8 cellular contexts compared by ENCODE assay signal in genomic region chr19:12956446-12957388, GRCh38. TPM values are rescaled to one million over a fixed set of nuclear protein-coding genes. Genes with fewer than 3 reads are reported as not detected.
DNase-seq lines count a peak whose midpoint lies in the region; ATAC-seq lines count a peak whose summit lies in the region.

Gene GADD45GIP1 (minus strand): TSS chr19:12957223. CDS start chr19:12957212, 11 bp downstream.

- H3K27ac Mint-ChIP-seq in activated T-helper 1 cell treated with anti-CD3 and anti-CD28 coated beads, Interleukin-12 subunit alpha, Interleukin-12 subunit beta, Interleukin-2, Interleukin-4 antibody, amounts not matched to agents 30 ng/mL and 10 ng/mL and 1 ng/mL, durations not matched to agents 14 hours and 24 hours and 36 hours, result peak within 1 kb of the TSS; percentile 90
- H3K27ac Mint-ChIP-seq in naive B cell, result peak within 1 kb of the TSS; percentile 74 to 96 (median 88)
- H3K27ac Mint-ChIP-seq in stimulated activated memory B cell treated with anti-CD40 and anti-IgM and Interleukin-4, amounts not matched to agents 10 μg/mL and 1 μg/mL and 100 μg/mL, for 72 hours, result peak within 1 kb of the TSS; percentile 98

- peaks cover 19% of the 10 kb centered on the region for H3K36me3 Mint-ChIP-seq in activated T-helper 1 cell treated with anti-CD3 and anti-CD28 coated beads, Interleukin-12 subunit alpha, Interleukin-12 subunit beta, Interleukin-2, Interleukin-4 antibody, amounts not matched to agents 30 ng/mL and 10 ng/mL and 1 ng/mL, durations not matched to agents 14 hours and 24 hours and 36 hours (ENCODE audit: low read depth)
- peaks cover 0 to 8% of the 10 kb centered on the region in 2 donors for H3K36me3 Mint-ChIP-seq in naive B cell
- H3K36me3 Mint-ChIP-seq in stimulated activated memory B cell treated with anti-CD40 and anti-IgM and Interleukin-4, amounts not matched to agents 10 μg/mL and 1 μg/mL and 100 μg/mL, for 72 hours, result peaks cover 29% of the 10 kb centered on the region

- peaks cover 27% of the 10 kb centered on the region for H3K4me1 Mint-ChIP-seq in activated T-helper 1 cell treated with anti-CD3 and anti-CD28 coated beads, Interleukin-12 subunit alpha, Interleukin-12 subunit beta, Interleukin-2, Interleukin-4 antibody, amounts not matched to agents 30 ng/mL and 10 ng/mL and 1 ng/mL, durations not matched to agents 14 hours and 24 hours and 36 hours (ENCODE audit: low read depth)
- H3K4me1 Mint-ChIP-seq in naive B cell, result peaks cover 22 to 37% (median 26%) of the 10 kb centered on the region in 3 donors
- H3K4me1 Mint-ChIP-seq in stimulated activated memory B cell treated with anti-CD40 and anti-IgM and Interleukin-4, amounts not matched to agents 10 μg/mL and 1 μg/mL and 100 μg/mL, for 72 hours, result peaks cover 43% of the 10 kb centered on the region

- H3K4me3 Mint-ChIP-seq in activated T-helper 1 cell treated with anti-CD3 and anti-CD28 coated beads, Interleukin-12 subunit alpha, Interleukin-12 subunit beta, Interleukin-2, Interleukin-4 antibody, amounts not matched to agents 30 ng/mL and 10 ng/mL and 1 ng/mL, durations not matched to agents 14 hours and 24 hours and 36 hours, result peak within 1 kb of the TSS; percentile 92
- H3K4me3 Mint-ChIP-seq in naive B cell, result peak within 1 kb of the TSS; percentile 81 to 94 (median 92)
- peak within 1 kb of the TSS; percentile 95 for H3K4me3 Mint-ChIP-seq in stimulated activated memory B cell treated with anti-CD40 and anti-IgM and Interleukin-4, amounts not matched to agents 10 μg/mL and 1 μg/mL and 100 μg/mL, for 72 hours

- ATAC-seq in GM18868 (IDR thresholded peaks at IDR 0.05; ENCODE audit: unreplicated experiment) (peak; percentile 51), naive B cell (ENCODE audit: low read depth in 2 of 2) (peak; percentile 97)
- ATAC-seq in stimulated activated memory B cell treated with anti-CD40 and anti-IgM and Interleukin-4, amounts not matched to agents 10 μg/mL and 1 μg/mL and 100 μg/mL, for 72 hours, result peak; percentile 96

- no peaks in the 10 kb centered on the region for H3K27me3 Mint-ChIP-seq in activated T-helper 1 cell treated with anti-CD3 and anti-CD28 coated beads, Interleukin-12 subunit alpha, Interleukin-12 subunit beta, Interleukin-2, Interleukin-4 antibody, amounts not matched to agents 30 ng/mL and 10 ng/mL and 1 ng/mL, durations not matched to agents 14 hours and 24 hours and 36 hours (ENCODE audit: insufficient read depth)
- H3K27me3 Mint-ChIP-seq in naive B cell, result no peaks in the 10 kb centered on the region
- peaks cover under 1% of the 10 kb centered on the region for H3K27me3 Mint-ChIP-seq in stimulated activated memory B cell treated with anti-CD40 and anti-IgM and Interleukin-4, amounts not matched to agents 10 μg/mL and 1 μg/mL and 100 μg/mL, for 72 hours

- intact Hi-C loops in activated T-helper 1 cell treated with anti-CD3 and anti-CD28 coated beads, Interleukin-12 subunit alpha, Interleukin-12 subunit beta, Interleukin-2, Interleukin-4 antibody, amounts not matched to agents 30 ng/mL and 10 ng/mL and 1 ng/mL, durations not matched to agents 14 hours and 24 hours and 36 hours (cut with micrococcal nuclease), result loop anchor here (1.0 to 2.0 kb wide), 2 partner anchors 9 to 66 kb away; partner anchors contain the start of gene GCDH

- DNase-seq in AG08395 (ENCODE audit: low spot score), result peak; percentile 84
- DNase-seq in HT1080 (ENCODE audit: low read depth), result peak; percentile 79
- DNase-seq in RKO (ENCODE audit: low spot score), result peak; percentile 88
- DNase-seq in activated T-helper 1 cell treated with anti-CD3 and anti-CD28 coated beads, Interleukin-12 subunit alpha, Interleukin-12 subunit beta, Interleukin-2, Interleukin-4 antibody, amounts not matched to agents 30 ng/mL and 10 ng/mL and 1 ng/mL, durations not matched to agents 14 hours and 24 hours and 36 hours (ENCODE audit: low spot score), result peak; percentile 79
- peak; percentile 71 for DNase-seq in fibroblast of gingiva (ENCODE audit: low read depth)
- peak; percentile 79 for DNase-seq in naive B cell

- no peaks in the 10 kb centered on the region for H3K9me3 Mint-ChIP-seq in activated T-helper 1 cell treated with anti-CD3 and anti-CD28 coated beads, Interleukin-12 subunit alpha, Interleukin-12 subunit beta, Interleukin-2, Interleukin-4 antibody, amounts not matched to agents 30 ng/mL and 10 ng/mL and 1 ng/mL, durations not matched to agents 14 hours and 24 hours and 36 hours
- no peaks in the 10 kb centered on the region for H3K9me3 Mint-ChIP-seq in naive B cell
- peaks cover 2% of the 10 kb centered on the region for H3K9me3 Mint-ChIP-seq in stimulated activated memory B cell treated with anti-CD40 and anti-IgM and Interleukin-4, amounts not matched to agents 10 μg/mL and 1 μg/mL and 100 μg/mL, for 72 hours

RNA-seq across cellular contexts. Expression of gene GADD45GIP1, which starts in this region (rescaled TPM):
- total RNA-seq in HT1080 (2014; rRNA removed; shearing (Covaris generic)), result 75.2 and 77.3 TPM in 2 replicates
- 55.3 and 64.7 TPM in 2 replicates for polyA plus RNA-seq in HT1080 (2015; cell fraction: cytosol; rRNA removed)
- 24.3 and 31.7 TPM in 2 replicates for polyA plus RNA-seq in HT1080 (2015; cell fraction: nucleus; rRNA removed)
- 32.1 and 33.2 TPM in 2 replicates for total RNA-seq in activated T-helper 1 cell treated with anti-CD3 and anti-CD28 coated beads, Interleukin-12 subunit alpha, Interleukin-12 subunit beta, Interleukin-2, Interleukin-4 antibody, amounts not matched to agents 30 ng/mL and 10 ng/mL and 1 ng/mL, durations not matched to agents 14 hours and 24 hours and 36 hours
- polyA plus RNA-seq in naive B cell (ENCODE audit: low read depth in 6 of 6), result 10 to 100 TPM; 49.4 to 65.9 (median 52.7) TPM

Comparison
In these comparisons a context has a peak if more than half of its experiments do, and no peak if none do; other contexts are left out.
1. Peak in every context shown above with its lines: DNase-seq and ATAC-seq.